Comparison of ENCODE assay signal across 9 cellular contexts in the genomic region with DNA sequence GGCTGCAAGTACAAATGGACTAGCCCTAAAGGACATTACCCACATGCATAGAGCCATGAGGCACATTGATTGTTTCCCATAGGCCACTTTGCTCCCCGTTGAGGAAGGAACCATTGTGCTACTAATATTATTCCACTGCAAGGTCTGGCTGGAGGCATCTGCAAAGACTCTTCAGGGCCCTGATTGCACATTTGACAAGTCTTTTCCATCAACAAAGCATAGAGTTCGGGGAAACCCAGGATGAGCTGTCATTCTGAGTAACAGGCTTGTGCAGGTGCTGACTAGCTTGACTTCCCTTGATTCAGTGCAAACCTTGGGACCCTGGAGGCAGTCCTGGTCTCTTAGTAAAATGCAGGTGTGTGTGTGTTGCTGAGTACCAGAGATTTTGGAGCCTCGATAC.
DNase-seq lines count a peak whose midpoint lies in the region; ATAC-seq, FAIRE-seq and TF ChIP-seq lines count a peak whose summit lies in the region.
"Had no signal": no experiment of that assay in that cellular context is flagged by ENCODE, and none has a peak within 500 bp of the region (broad histone marks: within the 10 kb centered on the region; RNA-seq: fewer than 3 reads in every experiment).

No MANE protein-coding gene starts in this region.

- H3K9me3 ChIP-seq in mammary epithelial cell (replicated peaks; ENCODE audit: insufficient read depth, low read length) (no peaks in the 10 kb centered on the region), spleen (no peaks in the 10 kb centered on the region), kidney (ENCODE audit: control insufficient read depth in 1 of 2, low read length in 2 of 2) (no peaks in the 10 kb centered on the region), colonic mucosa (no peaks in the 10 kb centered on the region)
- H3K9me3 ChIP-seq: heart left ventricle had no signal

- H3K4me3 Mint-ChIP-seq in T-helper 1 cell treated with Interleukin-12 subunit alpha and Interleukin-12 subunit beta and Interleukin-4 antibody, amounts not matched to agents 30 μg/mL and 1 μg/mL, for 36 hours, result peak overlapping the region; percentile 76

- H3K27me3 ChIP-seq in mammary epithelial cell (ENCODE audit: insufficient read depth, low read length), result no peaks in the 10 kb centered on the region
- H3K27me3 ChIP-seq in spleen (replicated peaks in 1 of 7), result no peaks in the 10 kb centered on the region
- no peaks in the 10 kb centered on the region for H3K27me3 ChIP-seq in colonic mucosa
- H3K27me3 ChIP-seq: heart left ventricle had no signal

- H3K4me1 ChIP-seq in mammary epithelial cell (ENCODE audit: insufficient read depth, low read length) (peaks cover 45% of the 10 kb centered on the region), spleen (peaks cover 52 to 100% (median 79%) of the 10 kb centered on the region in 6 donors), kidney (ENCODE audit: control insufficient read depth in 1 of 2, insufficient read depth in 1 of 2, low read depth in 1 of 2, low read length in 2 of 2) (peaks cover 34 to 36% of the 10 kb centered on the region in 2 donors), colonic mucosa (peaks cover 4% of the 10 kb centered on the region)

- H3K4me1 Mint-ChIP-seq in T-helper 1 cell treated with Interleukin-12 subunit alpha and Interleukin-12 subunit beta and Interleukin-4 antibody, amounts not matched to agents 30 μg/mL and 1 μg/mL, for 36 hours (ENCODE audit: low read depth), result peaks cover 81% of the 10 kb centered on the region

- TF ChIP-seq CTCF in mammary epithelial cell (conservative IDR thresholded peaks at IDR 0.05 in 1 of 2, IDR thresholded peaks at IDR 0.05 in 1 of 2; ENCODE audit: extremely low read depth in 1 of 2, insufficient read depth in 1 of 2, low read depth in 1 of 2, low read length in 2 of 2) (no peak), spleen (IDR thresholded peaks at IDR 0.05 in 8 of 11, conservative IDR thresholded peaks at IDR 0.05 in 3 of 11) (no peak), kidney (IDR thresholded peaks at IDR 0.05; ENCODE audit: borderline replicate concordance, extremely low read depth, insufficient read depth) (no peak), colonic mucosa (IDR thresholded peaks at IDR 0.05) (no peak)

- peak overlapping the region in 2 of 3 experiments; percentile 1 to 17 for H3K4me3 ChIP-seq in mammary epithelial cell (replicated peaks in 1 of 3; ENCODE audit: insufficient read depth in 1 of 3, low read depth in 2 of 3, low read length in 3 of 3)
- no peak overlapping the region for H3K4me3 ChIP-seq in spleen
- H3K4me3 ChIP-seq in kidney (ENCODE audit: low read length in 2 of 2), result no peak overlapping the region
- H3K4me3 ChIP-seq in colonic mucosa, result no peak overlapping the region
- H3K4me3 ChIP-seq: heart left ventricle had no signal

- BruUV-seq in mammary epithelial cell (replicated peaks; lab: Mats Ljungman, UMichigan), result no TSS peak

- H3K4me2 ChIP-seq in mammary epithelial cell (ENCODE audit: insufficient read depth, low read depth, low read length), result peak overlapping the region; percentile 73

- peak overlapping the region; percentile 81 for H3K9ac ChIP-seq in mammary epithelial cell (ENCODE audit: insufficient read depth, low read length)
- no peak overlapping the region for H3K9ac ChIP-seq in kidney (ENCODE audit: low read length in 2 of 2)
- peak overlapping the region in 1 of 2 donors; percentile 14 for H3K9ac ChIP-seq in colonic mucosa (ENCODE audit: low read depth in 2 of 2, low read length in 2 of 2)

- CTCF ChIA-PET in mammary epithelial cell (lab: Charles Lee; ENCODE audit: low non-redundant PET), result interaction anchor here (0.6 kb wide), 1 partner anchor 46 kb away, joined by 3 read pairs; no protein-coding TSS in a partner anchor

- WGBS in mammary epithelial cell (ENCODE audit: low coverage, missing lambda C conversion rate), result 0% methylated on average over 3 of the region's 3 CpGs
- 53 to 82% (median 72%) methylated on average over 3 of the region's 3 CpGs for WGBS in spleen, 5 donors

- peak; percentile 99 for DNase-seq in mammary epithelial cell
- DNase-seq in spleen, result no peak
- no peak for DNase-seq in kidney
- no peak for DNase-seq in retina
- DNase-seq in colonic mucosa, result no peak

- no peaks in the 10 kb centered on the region for H3K9me3 Mint-ChIP-seq in T-helper 1 cell treated with Interleukin-12 subunit alpha and Interleukin-12 subunit beta and Interleukin-4 antibody, amounts not matched to agents 30 μg/mL and 1 μg/mL, for 36 hours

- FAIRE-seq in kidney (lab: Jason Lieb, UNC), result no peak

- H3K27ac Mint-ChIP-seq in T-helper 1 cell treated with Interleukin-12 subunit alpha and Interleukin-12 subunit beta and Interleukin-4 antibody, amounts not matched to agents 30 μg/mL and 1 μg/mL, for 36 hours, result peak overlapping the region; percentile 88

- no peak for TF ChIP-seq POLR2A in spleen (IDR thresholded peaks at IDR 0.05)

- peaks cover 25% of the 10 kb centered on the region for H3K36me3 Mint-ChIP-seq in T-helper 1 cell treated with Interleukin-12 subunit alpha and Interleukin-12 subunit beta and Interleukin-4 antibody, amounts not matched to agents 30 μg/mL and 1 μg/mL, for 36 hours (ENCODE audit: low read depth)

- H3K36me3 ChIP-seq in mammary epithelial cell (ENCODE audit: insufficient read depth, low read length), result peaks cover 2% of the 10 kb centered on the region
- H3K36me3 ChIP-seq in spleen, result peaks cover 0 to 24% (median 0%) of the 10 kb centered on the region in 6 donors
- no peaks in the 10 kb centered on the region for H3K36me3 ChIP-seq in kidney (ENCODE audit: control insufficient read depth in 1 of 2, insufficient read depth in 2 of 2, low read length in 2 of 2)
- H3K36me3 ChIP-seq in colonic mucosa, result no peaks in the 10 kb centered on the region

- ATAC-seq in GM18861 (IDR thresholded peaks at IDR 0.05; ENCODE audit: unreplicated experiment), result peak; percentile 43
- no peak for ATAC-seq in HG03175 (IDR thresholded peaks at IDR 0.05; ENCODE audit: unreplicated experiment)

- H2AFZ ChIP-seq in mammary epithelial cell (ENCODE audit: low read depth, low read length), result no peak overlapping the region

- H3K27me3 Mint-ChIP-seq in T-helper 1 cell treated with Interleukin-12 subunit alpha and Interleukin-12 subunit beta and Interleukin-4 antibody, amounts not matched to agents 30 μg/mL and 1 μg/mL, for 36 hours (ENCODE audit: low read depth), result no peaks in the 10 kb centered on the region

- H4K20me1 ChIP-seq in mammary epithelial cell (ENCODE audit: insufficient read depth, low read length), result no peaks in the 10 kb centered on the region

- dilution Hi-C loops in mammary epithelial cell (cut with HindIII; ENCODE audit: low sequenced_read_pairs), result no loop called here

- intact Hi-C loops in mammary epithelial cell (cut with micrococcal nuclease), result loop anchor here (1.0 kb wide), 3 partner anchors 27 to 74 kb away; a partner anchor contains a TSS
- intact Hi-C loops in spleen (cut with DNase I; ENCODE audit: low total_unique reads), result loop anchor here (10.0 kb wide), 1 partner anchor 50 kb away; no protein-coding TSS in a partner anchor
- intact Hi-C loops in kidney (cut with DNase I), result no loop called here
- intact Hi-C loops in colonic mucosa (cut with DNase I), result no loop called here

- in situ Hi-C loops in mammary epithelial cell (cut with MboI; ENCODE audit: low sequenced_read_pairs in 2 of 2), result no loop called here

- H3K79me2 ChIP-seq in mammary epithelial cell (ENCODE audit: insufficient read depth, low read length), result peaks cover 84% of the 10 kb centered on the region

- peak overlapping the region; percentile 94 for H3K27ac ChIP-seq in mammary epithelial cell (ENCODE audit: insufficient read depth, low read depth, low read length)
- peak overlapping the region in 7 of 8 donors; percentile 42 to 79 (median 65) for H3K27ac ChIP-seq in spleen
- peak overlapping the region in 1 of 2 donors; percentile 15 for H3K27ac ChIP-seq in kidney (ENCODE audit: low read depth in 2 of 2, low read length in 2 of 2)
- no peak overlapping the region for H3K27ac ChIP-seq in colonic mucosa

Comparison
In these comparisons a context has a peak if more than half of its experiments do, and no peak if none do; other contexts are left out.
1. H3K4me3 ChIP-seq: peak in mammary epithelial cell (2 of 3); none in spleen (0 of 8), kidney (0 of 2) and colonic mucosa (single experiment).
2. intact Hi-C loops: an anchor here in mammary epithelial cell (1.0 kb wide) and spleen (10.0 kb wide); none called in kidney and colonic mucosa.